9 cellular contexts compared by ENCODE assay signal in the genomic region with DNA sequence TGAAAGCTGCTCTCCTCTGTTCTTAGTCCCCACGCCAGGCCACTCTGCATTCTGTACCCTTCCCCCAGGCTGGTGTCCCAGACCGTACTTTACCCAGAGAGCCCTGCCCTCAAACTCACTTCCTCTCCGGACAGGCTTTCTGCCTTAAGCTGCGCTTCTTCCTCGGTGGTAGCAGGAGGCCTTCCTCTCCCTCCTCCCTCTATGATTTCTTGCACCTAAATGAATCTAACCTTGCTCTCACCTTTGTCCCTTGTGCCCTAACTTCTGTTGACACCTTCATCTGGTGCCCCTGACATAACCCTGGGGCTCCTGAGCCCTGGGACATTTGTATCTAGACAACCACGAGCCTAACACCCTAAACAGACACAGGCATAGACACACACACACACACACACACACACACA. TPM values are rescaled to one million over a fixed set of nuclear protein-coding genes. Genes with fewer than 3 reads are reported as not detected.
A peak's percentile ranks its signal among the peaks of the same experiment; 100 is the strongest.
DNase-seq lines count a peak whose midpoint lies in the region; ATAC-seq and TF ChIP-seq lines count a peak whose summit lies in the region.
"Had no signal": no experiment of that assay in that cellular context is flagged by ENCODE, and none has a peak within 500 bp of the region (broad histone marks: within the 10 kb centered on the region; RNA-seq: fewer than 3 reads in every experiment).

No MANE protein-coding gene starts in this region.

- H3K4me1 ChIP-seq in CD8-positive, alpha-beta T cell (ENCODE audit: insufficient read depth, low read length) = peaks cover 65% of the 10 kb centered on the region
- H3K4me1 ChIP-seq in lower lobe of right lung (peaks cover 37% of the 10 kb centered on the region), A673 (ENCODE audit: insufficient read depth, low read length, poor library complexity, severe bottlenecking) (peaks cover 23% of the 10 kb centered on the region)

- H3K27ac ChIP-seq in CD8-positive, alpha-beta T cell (ENCODE audit: low read depth, low read length) = peak overlapping the region; percentile 13
- H3K27ac ChIP-seq in lower lobe of right lung (peak overlapping the region; percentile 20), A673 (ENCODE audit: low read depth, low read length, poor library complexity, severe bottlenecking) (no peak overlapping the region)

- no peaks in the 10 kb centered on the region for H3K36me3 ChIP-seq in CD8-positive, alpha-beta T cell (ENCODE audit: insufficient read depth, low read length)
- H3K36me3 ChIP-seq in lower lobe of right lung (no peaks in the 10 kb centered on the region), A673 (ENCODE audit: insufficient read depth, low read length, poor library complexity, severe bottlenecking) (no peaks in the 10 kb centered on the region)

- H3K4me3 ChIP-seq in CD8-positive, alpha-beta T cell (ENCODE audit: low read depth, low read length) = peak overlapping the region; percentile 34
- H3K4me3 ChIP-seq in lower lobe of right lung (peak overlapping the region; percentile 1), A673 (ENCODE audit: low read depth, low read length, poor library complexity, severe bottlenecking) (no peak overlapping the region)

- H3K36me3 Mint-ChIP-seq in CD8-positive, alpha-beta T cell = peaks cover 11% of the 10 kb centered on the region
- peaks cover 13% of the 10 kb centered on the region for H3K36me3 Mint-ChIP-seq in activated CD8-positive, alpha-beta T cell treated with anti-CD3 and anti-CD28 coated beads for 36 hours (ENCODE audit: low read depth)

- peaks cover 2% of the 10 kb centered on the region for H3K27me3 Mint-ChIP-seq in CD8-positive, alpha-beta T cell (ENCODE audit: low read depth)
- no peaks in the 10 kb centered on the region for H3K27me3 Mint-ChIP-seq in activated CD8-positive, alpha-beta T cell treated with anti-CD3 and anti-CD28 coated beads for 36 hours

- peak overlapping the region; percentile 90 for H3K27ac Mint-ChIP-seq in CD8-positive, alpha-beta T cell
- H3K27ac Mint-ChIP-seq in activated CD8-positive, alpha-beta T cell treated with anti-CD3 and anti-CD28 coated beads for 36 hours = peak overlapping the region; percentile 90

- CTCF ChIA-PET in CD8-positive, alpha-beta T cell (lab: Charles Lee) = interaction anchor here (1.2 to 4.1 kb wide), 8 partner anchors 9 to 99 kb away, joined by 3 to 23 read pairs (median 4); no protein-coding TSS in a partner anchor
- CTCF ChIA-PET in activated CD8-positive, alpha-beta T cell treated with anti-CD3 and anti-CD28 coated beads for 36 hours (lab: Charles Lee) = interaction anchor here (1.5 to 4.9 kb wide), 3 partner anchors 11 to 97 kb away, joined by 5 to 38 read pairs (median 7); no protein-coding TSS in a partner anchor
- CTCF ChIA-PET in A673 (lab: Charles Lee) = no interaction called here

- POLR2A ChIA-PET in CD8-positive, alpha-beta T cell (lab: Charles Lee) = interaction anchor here (0.6 to 1.9 kb wide), 5 partner anchors 10 to 189 kb away, joined by 3 to 7 read pairs (median 4); no protein-coding TSS in a partner anchor
- POLR2A ChIA-PET in activated CD8-positive, alpha-beta T cell treated with anti-CD3 and anti-CD28 coated beads for 36 hours (lab: Charles Lee) = interaction anchor here (0.6 to 4.9 kb wide), 8 partner anchors 8 to 256 kb away, joined by 3 to 26 read pairs (median 4); a partner anchor contains a TSS
- POLR2A ChIA-PET in A673 (lab: Charles Lee; ENCODE audit: low non-redundant PET) = no interaction called here

- peak; percentile 40 for ATAC-seq in CD8-positive, alpha-beta T cell
- ATAC-seq in HG02610 (IDR thresholded peaks at IDR 0.05; ENCODE audit: unreplicated experiment) = peak; percentile 50
- peak; percentile 34 for ATAC-seq in activated CD8-positive, alpha-beta T cell treated with anti-CD3 and anti-CD28 coated beads for 36 hours
- peak; percentile 70 to 78 for ATAC-seq in lower lobe of right lung
- ATAC-seq in GM21825 (IDR thresholded peaks at IDR 0.05; ENCODE audit: unreplicated experiment) = no peak

- H3K4me3 Mint-ChIP-seq in CD8-positive, alpha-beta T cell = peak overlapping the region; percentile 77
- H3K4me3 Mint-ChIP-seq in activated CD8-positive, alpha-beta T cell treated with anti-CD3 and anti-CD28 coated beads for 36 hours = peak overlapping the region; percentile 74

- peaks cover 60% of the 10 kb centered on the region for H3K4me1 Mint-ChIP-seq in CD8-positive, alpha-beta T cell (ENCODE audit: low read depth)
- H3K4me1 Mint-ChIP-seq in activated CD8-positive, alpha-beta T cell treated with anti-CD3 and anti-CD28 coated beads for 36 hours (ENCODE audit: low read depth) = peaks cover 52% of the 10 kb centered on the region

- H3K27me3 ChIP-seq in CD8-positive, alpha-beta T cell (ENCODE audit: insufficient read depth, low read length) = no peaks in the 10 kb centered on the region
- H3K27me3 ChIP-seq in lower lobe of right lung (ENCODE audit: low read depth) (no peaks in the 10 kb centered on the region), A673 (replicated peaks; ENCODE audit: insufficient read depth, low read depth, low read length, poor library complexity) (no peaks in the 10 kb centered on the region)

- BruUV-seq in A673 (replicated peaks; lab: Mats Ljungman, UMichigan) = no TSS peak

- DNase-seq in CD8-positive, alpha-beta T cell = peak in 4 of 7 experiments; percentile 30 to 74 (median 46)
- peak; percentile 49 for DNase-seq in activated CD8-positive, alpha-beta T cell treated with anti-CD3 and anti-CD28 coated beads for 36 hours
- DNase-seq in lower lobe of right lung = peak; percentile 53
- DNase-seq in HPDE6-E6E7 (ENCODE audit: extremely low spot score) = no peak
- no peak for DNase-seq in A673 (ENCODE audit: low spot score)
- DNase-seq in DMS79 (lab: John Stamatoyannopoulos, UW) = no peak
- DNase-seq: NCI-H748 treated with DMSO at 0.1 percent for 48 hours had no signal

- intact Hi-C loops in CD8-positive, alpha-beta T cell (cut with DNase I, micrococcal nuclease) = no loop called here
- intact Hi-C loops in activated CD8-positive, alpha-beta T cell treated with anti-CD3 and anti-CD28 coated beads for 36 hours (cut with micrococcal nuclease) = no loop called here
- intact Hi-C loops in lower lobe of right lung (cut with DNase I) = no loop called here
- intact Hi-C loops in A673 (cut with micrococcal nuclease; ENCODE audit: unreplicated experiment) = no loop called here

- no peaks in the 10 kb centered on the region for H3K9me3 ChIP-seq in CD8-positive, alpha-beta T cell (ENCODE audit: low read length)
- H3K9me3 ChIP-seq in lower lobe of right lung = no peaks in the 10 kb centered on the region
- no peaks in the 10 kb centered on the region for H3K9me3 ChIP-seq in A673 (ENCODE audit: low read depth, low read length, poor library complexity, severe bottlenecking)

- no peaks in the 10 kb centered on the region for H3K9me3 Mint-ChIP-seq in CD8-positive, alpha-beta T cell
- no peaks in the 10 kb centered on the region for H3K9me3 Mint-ChIP-seq in activated CD8-positive, alpha-beta T cell treated with anti-CD3 and anti-CD28 coated beads for 36 hours

- no peak for TF ChIP-seq CTCF in CD8-positive, alpha-beta T cell (IDR thresholded peaks at IDR 0.05)
- TF ChIP-seq CTCF in activated CD8-positive, alpha-beta T cell treated with anti-CD3 and anti-CD28 coated beads for 36 hours (IDR thresholded peaks at IDR 0.05) = no peak
- TF ChIP-seq CTCF in lower lobe of right lung (IDR thresholded peaks at IDR 0.05) (no peak), A673 (conservative IDR thresholded peaks at IDR 0.05; ENCODE audit: low read depth, low read length) (no peak)

RNA-seq across cellular contexts. Expression of a gene that starts 29.6 kb away (rescaled TPM):
- total RNA-seq in CD8-positive, alpha-beta T cell = 1 to 10 TPM; 8.3 to 8.8 TPM
- total RNA-seq in activated CD8-positive, alpha-beta T cell treated with anti-CD3 and anti-CD28 coated beads for 36 hours = 10 to 100 TPM; 17.7 to 19.8 TPM
- total RNA-seq in lower lobe of right lung (28.8 TPM), A673 (2021) (4.3 and 6.1 TPM in 2 replicates)

Comparison
In these comparisons a context has a peak if more than half of its experiments do, and no peak if none do; other contexts are left out.
1. DNase-seq: peak in CD8-positive, alpha-beta T cell (4 of 7), activated CD8-positive, alpha-beta T cell treated with anti-CD3 and anti-CD28 coated beads for 36 hours (single experiment) and lower lobe of right lung (single experiment); none in HPDE6-E6E7 (single experiment), A673 (single experiment) and DMS79 (single experiment).